ENCODE assay signal across 10 cellular contexts in genomic region chr5:142551242-142552067, GRCh38.
DNase-seq lines count a peak whose midpoint lies in the region; ATAC-seq, FAIRE-seq and TF ChIP-seq lines count a peak whose summit lies in the region.
"Had no signal": no experiment of that assay in that cellular context is flagged by ENCODE, and none has a peak within 500 bp of the region (broad histone marks: within the 10 kb centered on the region; RNA-seq: fewer than 3 reads in every experiment).

No MANE protein-coding gene starts in this region.

- H3K36me3 ChIP-seq in astrocyte (ENCODE audit: insufficient read depth, low read length) (no peaks in the 10 kb centered on the region), upper lobe of left lung (no peaks in the 10 kb centered on the region)

- DNase-seq in NCI-H82 (lab: John Stamatoyannopoulos, UW) (peak; percentile 10), NCI-H82 treated with DMSO at 0.1 percent for 48 hours (lab: John Stamatoyannopoulos, UW; ENCODE audit: unreplicated experiment) (no peak), astrocyte (ENCODE audit: low read depth) (no peak), iPS-NIHi11 (ENCODE audit: low spot score) (peak; percentile 61), upper lobe of left lung (peak in 1 of 2 donors; percentile 60), NCI-H1092 (lab: John Stamatoyannopoulos, UW) (no peak)

- peak overlapping the region; percentile 82 for H3K4me2 ChIP-seq in astrocyte (ENCODE audit: low read length)
- H3K4me2 ChIP-seq: A549 had no signal

- H3K36me3 Mint-ChIP-seq in astrocyte (ENCODE audit: low read depth, unreplicated experiment): no peaks in the 10 kb centered on the region
- H3K36me3 Mint-ChIP-seq: activated naive CD4-positive, alpha-beta T cell treated with anti-CD3 and anti-CD28 coated beads, Interleukin-2, amount 50 U/mL, for 24 hours had no signal

- peak overlapping the region; percentile 74 for H3K4me3 Mint-ChIP-seq in astrocyte (ENCODE audit: unreplicated experiment)
- H3K4me3 Mint-ChIP-seq: activated naive CD4-positive, alpha-beta T cell treated with anti-CD3 and anti-CD28 coated beads, Interleukin-2, amount 50 U/mL, for 24 hours had no signal

- H3K27me3 ChIP-seq in astrocyte (ENCODE audit: insufficient read depth, low read length): no peaks in the 10 kb centered on the region
- no peaks in the 10 kb centered on the region for H3K27me3 ChIP-seq in upper lobe of left lung

- peak overlapping the region; percentile 37 for H3K4me3 ChIP-seq in astrocyte (ENCODE audit: insufficient read depth, low read depth, low read length)
- H3K4me3 ChIP-seq in upper lobe of left lung: peak overlapping the region in 3 of 4 donors; percentile 20 to 28 (median 21)
- H3K4me3 ChIP-seq: A549 had no signal

- no peak for TF ChIP-seq CTCF in astrocyte (IDR thresholded peaks at IDR 0.05; ENCODE audit: insufficient read depth, low read depth, low read length)
- TF ChIP-seq CTCF in upper lobe of left lung (IDR thresholded peaks at IDR 0.05): no peak

- no peak for TF ChIP-seq POLR2A in upper lobe of left lung (IDR thresholded peaks at IDR 0.05)

- H3K9me3 Mint-ChIP-seq in astrocyte (ENCODE audit: unreplicated experiment): no peaks in the 10 kb centered on the region
- H3K9me3 Mint-ChIP-seq: activated naive CD4-positive, alpha-beta T cell treated with anti-CD3 and anti-CD28 coated beads, Interleukin-2, amount 50 U/mL, for 24 hours had no signal

- no peak overlapping the region for H3K27ac Mint-ChIP-seq in astrocyte (ENCODE audit: unreplicated experiment)
- H3K27ac Mint-ChIP-seq: activated naive CD4-positive, alpha-beta T cell treated with anti-CD3 and anti-CD28 coated beads, Interleukin-2, amount 50 U/mL, for 24 hours had no signal

- H3K4me1 ChIP-seq in astrocyte (ENCODE audit: insufficient read depth, low read length): peaks cover 10% of the 10 kb centered on the region
- H3K4me1 ChIP-seq in upper lobe of left lung: peaks cover 5 to 22% (median 12%) of the 10 kb centered on the region in 4 donors
- H3K4me1 ChIP-seq: A549 had no signal

- no peak for FAIRE-seq in astrocyte (lab: Jason Lieb, UNC)
- FAIRE-seq: A549 had no signal

- peaks cover 9% of the 10 kb centered on the region for H3K4me1 Mint-ChIP-seq in astrocyte (ENCODE audit: low read depth, unreplicated experiment)

- ATAC-seq in upper lobe of left lung (ENCODE audit: low FRiP score in 2 of 2): peak in 1 of 2 donors; percentile 40
- ATAC-seq in GM21619 (IDR thresholded peaks at IDR 0.05; ENCODE audit: unreplicated experiment): no peak
- ATAC-seq in GM19467 (IDR thresholded peaks at IDR 0.05; ENCODE audit: unreplicated experiment): no peak
- ATAC-seq: A549 had no signal

- 20 to 22% methylated on average over 30 of the region's 31 CpGs for WGBS in upper lobe of left lung, 2 donors

- H3K79me2 ChIP-seq in astrocyte (ENCODE audit: insufficient read depth, low read length): no peaks in the 10 kb centered on the region

- H3K9me3 ChIP-seq in astrocyte (ENCODE audit: insufficient read depth, low read depth, low read length): no peaks in the 10 kb centered on the region
- H3K9me3 ChIP-seq in upper lobe of left lung: no peaks in the 10 kb centered on the region
- H3K9me3 ChIP-seq: A549 had no signal

- no peak for TF ChIP-seq EP300 in upper lobe of left lung (IDR thresholded peaks at IDR 0.05)

- peak overlapping the region; percentile 63 for H3K9ac ChIP-seq in astrocyte (ENCODE audit: low read length)

- H2AFZ ChIP-seq in astrocyte (ENCODE audit: low read depth, low read length): peak overlapping the region; percentile 77

- H3K27me3 Mint-ChIP-seq in astrocyte (ENCODE audit: low read depth, unreplicated experiment): peaks cover 5% of the 10 kb centered on the region

- H3K27ac ChIP-seq in astrocyte (ENCODE audit: low read depth, low read length): no peak overlapping the region
- no peak overlapping the region for H3K27ac ChIP-seq in upper lobe of left lung
- H3K27ac ChIP-seq: A549 had no signal

- H4K20me1 ChIP-seq in astrocyte (ENCODE audit: insufficient read depth, low read length): no peaks in the 10 kb centered on the region

Comparison
In these comparisons a context has a peak if more than half of its experiments do, and no peak if none do; other contexts are left out.
1. DNase-seq: peak in NCI-H82 (single experiment) and iPS-NIHi11 (single experiment); none in NCI-H82 treated with DMSO at 0.1 percent for 48 hours (single experiment), astrocyte (single experiment) and NCI-H1092 (single experiment).